In genomic region chr7:100493476-100494264, GRCh38 we compare ENCODE assay signal across 2 cellular contexts.
TF ChIP-seq lines count a peak whose summit lies in the region.

No MANE protein-coding gene starts in this region.

TF ChIP-seq in GM12891, 5 proteins besides CTCF, POLR2A, EP300 and RAD21:
- no peak for TF ChIP-seq PAX5 (IDR thresholded peaks at IDR 0.05; ENCODE audit: insufficient read depth, low read length, severe bottlenecking)
- TF ChIP-seq POLR2AphosphoS5 (IDR thresholded peaks at IDR 0.05; ENCODE audit: low read depth, low read length) = no peak
- TF ChIP-seq POU2F2 (IDR thresholded peaks at IDR 0.05; ENCODE audit: low read depth, low read length) = no peak
- TF ChIP-seq TAF1 (IDR thresholded peaks at IDR 0.05; ENCODE audit: low read depth, low read length) = no peak
- TF ChIP-seq SPI1 (IDR thresholded peaks at IDR 0.05; ENCODE audit: low read depth, low read length) = no peak

TF ChIP-seq in K562, 482 proteins besides CTCF, POLR2A, EP300 and RAD21 (continues in another document):
- TF ChIP-seq RBM39 (optimal IDR thresholded peaks at IDR 0.05; ENCODE audit: low read depth, low read length) = no peak
- no peak for TF ChIP-seq DNMT1 (IDR thresholded peaks at IDR 0.05)
- TF ChIP-seq PCBP2 (IDR thresholded peaks at IDR 0.05; ENCODE audit: low read depth, low read length, poor library complexity, severe bottlenecking) = no peak
- no peak for TF ChIP-seq ATF7 (IDR thresholded peaks at IDR 0.05)
- TF ChIP-seq HBP1 (CRISPR knock-in tag; IDR thresholded peaks at IDR 0.05) = no peak
- no peak for TF ChIP-seq HLTF (IDR thresholded peaks at IDR 0.05)
- TF ChIP-seq BACH1 (tag; IDR thresholded peaks at IDR 0.05) = no peak
- TF ChIP-seq ZNF253 (CRISPR knock-in tag; conservative IDR thresholded peaks at IDR 0.05) = no peak
- TF ChIP-seq POU5F1 (IDR thresholded peaks at IDR 0.05; ENCODE audit: borderline replicate concordance, low read depth, low read length, partially characterized antibody) = no peak
- no peak for TF ChIP-seq NONO (IDR thresholded peaks at IDR 0.05; ENCODE audit: low read depth in 2 of 2, low read length in 1 of 2)
- TF ChIP-seq ZNF277 (CRISPR knock-in tag; IDR thresholded peaks at IDR 0.05; ENCODE audit: borderline replicate concordance) = no peak
- TF ChIP-seq MTA3 (IDR thresholded peaks at IDR 0.05; ENCODE audit: borderline replicate concordance) = no peak
- TF ChIP-seq NFIX (CRISPR knock-in tag; IDR thresholded peaks at IDR 0.05; ENCODE audit: low read depth) = no peak
- TF ChIP-seq USF1 (CRISPR knock-in tag; IDR thresholded peaks at IDR 0.05) = no peak
- TF ChIP-seq POLR2G (IDR thresholded peaks at IDR 0.05; ENCODE audit: low read depth, low read length) = peak; percentile 32; the same call in 1 of the 2 replicates
- peak; percentile 43; the same call in 1 of the 2 replicates for TF ChIP-seq CTBP1 (IDR thresholded peaks at IDR 0.05; ENCODE audit: borderline replicate concordance)
- TF ChIP-seq CCNT2 (IDR thresholded peaks at IDR 0.05; ENCODE audit: borderline replicate concordance, extremely low read depth, insufficient read length, low read depth, low read length) = peak; percentile 36
- no peak for TF ChIP-seq XRCC4 (IDR thresholded peaks at IDR 0.05; ENCODE audit: extremely low read depth, insufficient read depth, insufficient read length)
- TF ChIP-seq VEZF1 (CRISPR knock-in tag; IDR thresholded peaks at IDR 0.05) = peak; percentile 40; the same call in 1 of the 2 replicates
- TF ChIP-seq E2F6 (IDR thresholded peaks at IDR 0.05; ENCODE audit: borderline replicate concordance in 1 of 2, extremely low read depth in 1 of 2, insufficient read depth in 1 of 2, insufficient read length in 1 of 2, low read depth in 1 of 2, low read length in 1 of 2, poor library complexity in 1 of 2, severe bottlenecking in 1 of 2) = peak in 1 of 2 experiments; percentile 52
- no peak for TF ChIP-seq EWSR1 (IDR thresholded peaks at IDR 0.05; ENCODE audit: borderline replicate concordance, low read depth, partially characterized antibody)
- TF ChIP-seq PHF21A (IDR thresholded peaks at IDR 0.05; ENCODE audit: borderline replicate concordance, low read depth) = no peak
- TF ChIP-seq TFAP4 (CRISPR knock-in tag; IDR thresholded peaks at IDR 0.05; ENCODE audit: borderline replicate concordance) = peak; percentile 42; the same call in 1 of the 2 replicates
- no peak for TF ChIP-seq THRB (CRISPR knock-in tag; conservative IDR thresholded peaks at IDR 0.05)
- TF ChIP-seq PYGO2 (tag; IDR thresholded peaks at IDR 0.05) = no peak
- no peak for TF ChIP-seq POLR2H (tag; IDR thresholded peaks at IDR 0.05; ENCODE audit: low read depth)
- no peak for TF ChIP-seq THRAP3 (IDR thresholded peaks at IDR 0.05; ENCODE audit: borderline replicate concordance)
- no peak for TF ChIP-seq ZNF740 (CRISPR knock-in tag; IDR thresholded peaks at IDR 0.05)
- TF ChIP-seq ZNF740 (tag; IDR thresholded peaks at IDR 0.05) = no peak
- no peak for TF ChIP-seq ZKSCAN8 (CRISPR knock-in tag; IDR thresholded peaks at IDR 0.05)
- no peak for TF ChIP-seq CBFA2T3 (IDR thresholded peaks at IDR 0.05)
- no peak for TF ChIP-seq CC2D1A (IDR thresholded peaks at IDR 0.05)
- TF ChIP-seq ELF4 (CRISPR knock-in tag; IDR thresholded peaks at IDR 0.05) = no peak
- TF ChIP-seq MITF (IDR thresholded peaks at IDR 0.05) = no peak
- TF ChIP-seq ZNF699 (CRISPR knock-in tag; IDR thresholded peaks at IDR 0.05; ENCODE audit: insufficient replicate concordance) = no peak
- TF ChIP-seq CBFA2T2 (conservative IDR thresholded peaks at IDR 0.05) = no peak
- no peak for TF ChIP-seq CEBPZ (IDR thresholded peaks at IDR 0.05; ENCODE audit: borderline replicate concordance, low read depth, low read length)
- no peak for TF ChIP-seq ZNF174 (CRISPR knock-in tag; IDR thresholded peaks at IDR 0.05)
- no peak for TF ChIP-seq ZNF766 (CRISPR knock-in tag; conservative IDR thresholded peaks at IDR 0.05)
- TF ChIP-seq MNT (conservative IDR thresholded peaks at IDR 0.05) = peak in 1 of 2 experiments; percentile 39; a peak in 1 of 4 replicates
- no peak for TF ChIP-seq DLX4 (CRISPR knock-in tag; IDR thresholded peaks at IDR 0.05)
- TF ChIP-seq HCFC1 (IDR thresholded peaks at IDR 0.05; ENCODE audit: low read depth, low read length) = no peak
